16 cellular contexts compared by ENCODE assay signal in the genomic region with DNA sequence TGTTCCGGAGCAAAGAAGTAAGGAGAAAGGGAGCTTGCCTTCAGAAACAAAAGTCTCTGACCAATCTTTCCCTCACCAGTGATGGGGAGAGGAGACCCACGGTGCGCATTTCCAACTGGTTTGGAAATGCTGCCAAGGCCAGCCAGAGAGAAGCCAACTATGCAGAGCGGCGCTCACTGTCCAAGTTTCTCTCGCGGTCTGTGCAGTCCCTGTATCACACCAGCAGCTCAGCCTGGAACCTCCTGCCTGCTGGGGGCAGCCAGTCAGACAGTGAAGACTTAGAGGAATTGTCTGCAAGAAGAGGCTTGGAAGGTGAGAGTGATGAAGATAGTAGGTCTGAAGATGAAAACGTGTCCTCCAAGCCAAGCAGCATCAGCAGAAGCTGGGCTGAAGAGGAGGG.
A peak's percentile ranks its signal among the peaks of the same experiment; 100 is the strongest.
DNase-seq lines count a peak whose midpoint lies in the region; ATAC-seq and TF ChIP-seq lines count a peak whose summit lies in the region.
"Had no signal": no experiment of that assay in that cellular context is flagged by ENCODE, and none has a peak within 500 bp of the region (broad histone marks: within the 10 kb centered on the region; RNA-seq: fewer than 3 reads in every experiment).

No MANE protein-coding gene starts in this region.

- no peak overlapping the region for H3K27ac ChIP-seq in lung (ENCODE audit: low read depth in 1 of 2, low read length in 1 of 2)
- H3K27ac ChIP-seq: 22Rv1, BLaER1 had no signal

- H3K9me3 Mint-ChIP-seq in brain = peaks cover 0 to 3% (median 0%) of the 10 kb centered on the region in 5 experiments

- peaks cover 44% of the 10 kb centered on the region for H3K4me1 Mint-ChIP-seq in brain

- no peaks in the 10 kb centered on the region for H3K27me3 ChIP-seq in lung (ENCODE audit: control insufficient read depth, insufficient read depth)
- H3K27me3 ChIP-seq: BLaER1 had no signal

- peak overlapping the region; percentile 27 for H3K4me3 ChIP-seq in lung
- H3K4me3 ChIP-seq: BLaER1, HAP-1, K562 had no signal

- DNase-seq in SIG-M5 treated with dmso at 0.1 percent for 504 hours (lab: John Stamatoyannopoulos, UW; ENCODE audit: unreplicated experiment) = peak; percentile 55
- DNase-seq in SIG-M5 (lab: John Stamatoyannopoulos, UW) = no peak
- DNase-seq in lung (ENCODE audit: low spot score) = no peak
- no peak for DNase-seq in stimulated activated CD4-positive, alpha-beta T cell treated with anti-CD3 and anti-CD28 coated beads, Interleukin-2, amount 100 ng/mL, for 24 hours
- no peak for DNase-seq in left lobe of liver (ENCODE audit: low spot score)
- no peak for DNase-seq in HuH-7 (ENCODE audit: low spot score)
- DNase-seq: NCI-H1092 treated with DMSO at 0.1 percent for 48 hours, NCI-H187 treated with DMSO at 0.1 percent for 48 hours, Right ventricle myocardium superior had no signal

- H3K36me3 ChIP-seq in lung (ENCODE audit: control insufficient read depth in 2 of 2, insufficient read depth in 2 of 2, low read length in 2 of 2) = no peaks in the 10 kb centered on the region
- H3K36me3 ChIP-seq: BLaER1 had no signal

- 92 to 94% methylated on average over 8 of the region's 8 CpGs for WGBS in lung, 2 donors

- no peaks in the 10 kb centered on the region for H3K27me3 Mint-ChIP-seq in brain

- peaks cover 19% of the 10 kb centered on the region for H3K36me3 Mint-ChIP-seq in brain

- H3K27ac Mint-ChIP-seq in brain = peak overlapping the region in 3 of 5 experiments; percentile 32 to 93 (median 86)

- TF ChIP-seq CTCF in brain (conservative IDR thresholded peaks at IDR 0.05) (no peak), lung (IDR thresholded peaks at IDR 0.05; ENCODE audit: control extremely low read depth, extremely low read depth) (no peak)

- no peak for ATAC-seq in lung (ENCODE audit: insufficient read depth, low FRiP score)
- ATAC-seq in left lobe of liver = no peak
- ATAC-seq in HG02938 (IDR thresholded peaks at IDR 0.05; ENCODE audit: unreplicated experiment) = no peak
- ATAC-seq: K562, Panc1 had no signal

- H3K9me3 ChIP-seq in lung (ENCODE audit: control insufficient read depth in 2 of 2, insufficient read depth in 1 of 2, low read length in 1 of 2) = peaks cover 0 to 2% of the 10 kb centered on the region in 2 donors
- H3K9me3 ChIP-seq: BLaER1, HAP-1 had no signal

- peak overlapping the region in 4 of 5 experiments; percentile 81 to 89 (median 83) for H3K4me3 Mint-ChIP-seq in brain

- H3K4me1 ChIP-seq in lung (ENCODE audit: control insufficient read depth in 2 of 2, insufficient read depth in 2 of 2, low read length in 2 of 2) = no peaks in the 10 kb centered on the region
